10 cellular contexts compared by ENCODE assay signal in the genomic region with DNA sequence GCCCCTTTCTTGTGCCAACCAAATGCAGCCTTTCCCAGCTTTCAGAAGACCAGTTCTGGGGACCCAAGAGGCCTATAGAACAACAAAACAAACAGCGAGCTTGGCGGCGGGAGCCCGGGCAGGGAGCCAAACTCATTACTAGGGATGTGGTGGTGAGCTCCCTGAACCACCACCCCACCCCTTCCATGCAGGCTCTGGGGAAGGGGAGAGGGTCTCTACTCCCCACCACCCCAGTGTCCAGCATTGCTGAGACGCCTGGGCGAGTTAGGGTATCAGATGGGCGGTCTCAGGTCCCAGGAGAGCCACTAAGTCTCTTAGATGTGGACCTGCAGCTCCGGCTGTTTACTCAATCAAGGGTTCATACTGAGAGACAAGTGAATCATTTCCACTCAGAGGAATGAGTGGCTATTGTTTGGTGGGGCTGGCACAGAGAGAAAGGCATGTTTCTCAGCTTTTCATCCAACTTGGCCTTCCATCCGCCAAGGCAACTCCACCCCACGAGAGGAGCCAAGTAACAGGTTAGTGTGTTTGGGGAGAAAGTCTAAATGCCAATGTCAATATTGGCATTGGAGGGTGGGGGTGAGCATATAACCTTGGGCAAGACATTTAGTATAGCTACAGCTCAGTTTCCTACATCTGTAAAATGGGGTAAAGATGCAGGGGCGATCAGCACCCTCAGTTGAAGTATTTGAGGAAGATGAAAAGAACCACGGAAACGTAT. TPM values are rescaled to one million over a fixed set of nuclear protein-coding genes. Genes with fewer than 3 reads are reported as not detected.
A peak's percentile ranks its signal among the peaks of the same experiment; 100 is the strongest.
DNase-seq lines count a peak whose midpoint lies in the region; ATAC-seq, FAIRE-seq and TF ChIP-seq lines count a peak whose summit lies in the region.
"Had no signal": no experiment of that assay in that cellular context is flagged by ENCODE, and none has a peak within 500 bp of the region (broad histone marks: within the 10 kb centered on the region; RNA-seq: fewer than 3 reads in every experiment).

No MANE protein-coding gene starts in this region.

- intact Hi-C loops in kidney (cut with DNase I), result no loop called here

- H4K5ac ChIP-seq in H9 (ENCODE audit: insufficient read length, low read depth, low read length), result no peak overlapping the region

- no peaks in the 10 kb centered on the region for H3K9me3 ChIP-seq in neuronal stem cell (replicated peaks in 1 of 2; ENCODE audit: control insufficient read depth in 2 of 2, insufficient read depth in 1 of 2, low read depth in 1 of 2, low read length in 2 of 2)
- H3K9me3 ChIP-seq in kidney (ENCODE audit: control insufficient read depth in 1 of 2, low read length in 2 of 2), result no peaks in the 10 kb centered on the region
- no peaks in the 10 kb centered on the region for H3K9me3 ChIP-seq in H9 (ENCODE audit: control insufficient read depth, low read depth, low read length)

- H3K4me3 ChIP-seq in coronary artery (peak overlapping the region; percentile 31), neuronal stem cell (ENCODE audit: low read length in 2 of 2) (no peak overlapping the region), kidney (ENCODE audit: low read length in 2 of 2) (no peak overlapping the region)

- TF ChIP-seq CTCF in C4-2B (conservative IDR thresholded peaks at IDR 0.05), result no peak
- TF ChIP-seq CTCF in coronary artery (IDR thresholded peaks at IDR 0.05), result no peak
- no peak for TF ChIP-seq CTCF in kidney (IDR thresholded peaks at IDR 0.05; ENCODE audit: borderline replicate concordance, extremely low read depth, insufficient read depth)
- no peak for TF ChIP-seq CTCF in H9 (conservative IDR thresholded peaks at IDR 0.05)

- H4K91ac ChIP-seq in neuronal stem cell (ENCODE audit: low read depth, low read length, poor library complexity) (no peak overlapping the region), H9 (ENCODE audit: insufficient read length, low read depth, low read length) (no peak overlapping the region)

- H3K23ac ChIP-seq in neuronal stem cell (ENCODE audit: low read depth, low read length, poor library complexity), result no peak overlapping the region
- H3K23ac ChIP-seq in H9 (ENCODE audit: insufficient read length, low read depth, low read length), result no peak overlapping the region

- no peak for FAIRE-seq in kidney (lab: Jason Lieb, UNC)
- FAIRE-seq: G401.6 had no signal

- H3K36me3 ChIP-seq in neuronal stem cell (replicated peaks in 1 of 2; ENCODE audit: control insufficient read depth in 2 of 2, insufficient read depth in 2 of 2, low read length in 2 of 2), result no peaks in the 10 kb centered on the region
- H3K36me3 ChIP-seq in kidney (ENCODE audit: control insufficient read depth in 1 of 2, insufficient read depth in 2 of 2, low read length in 2 of 2), result peaks cover 0 to 2% of the 10 kb centered on the region in 2 donors

- no peaks in the 10 kb centered on the region for H3K79me2 ChIP-seq in H9 (ENCODE audit: insufficient read depth, low read length)

- H2BK15ac ChIP-seq in neuronal stem cell (ENCODE audit: low read length) (no peak overlapping the region), H9 (ENCODE audit: low read depth, low read length) (no peak overlapping the region)

- no peak overlapping the region for H2AFZ ChIP-seq in neuronal stem cell (ENCODE audit: low read length)
- no peak overlapping the region for H2AFZ ChIP-seq in H9 (ENCODE audit: low read length)

- H3K4me1 ChIP-seq in neuronal stem cell (ENCODE audit: control insufficient read depth in 2 of 2, insufficient read depth in 1 of 2, low read depth in 1 of 2, low read length in 2 of 2), result peaks cover 9 to 27% of the 10 kb centered on the region in 2 donors
- H3K4me1 ChIP-seq in kidney (ENCODE audit: control insufficient read depth in 1 of 2, insufficient read depth in 1 of 2, low read depth in 1 of 2, low read length in 2 of 2), result peaks cover 9 to 22% of the 10 kb centered on the region in 2 donors
- H3K4me1 ChIP-seq in H9 (ENCODE audit: insufficient read depth, low read length), result no peaks in the 10 kb centered on the region

- no peak overlapping the region for H2BK20ac ChIP-seq in H9 (ENCODE audit: low read depth, low read length, poor library complexity, severe bottlenecking)

- H3K56ac ChIP-seq in H9 (ENCODE audit: insufficient read length, low read depth, low read length), result no peak overlapping the region

- no peaks in the 10 kb centered on the region for H3K23me2 ChIP-seq in H9 (ENCODE audit: insufficient read length, low read depth, low read length, poor library complexity, severe bottlenecking)

- H3K27me3 Mint-ChIP-seq in activated T-cell treated with anti-CD3 and anti-CD28 coated beads, Interleukin-2, amount 50 U/mL, for 72 hours (ENCODE audit: low read depth), result no peaks in the 10 kb centered on the region
- H3K27me3 Mint-ChIP-seq in H9 (ENCODE audit: low read depth), result no peaks in the 10 kb centered on the region

- H4K20me1 ChIP-seq in H9 (ENCODE audit: control insufficient read depth, insufficient read depth, insufficient read length), result no peaks in the 10 kb centered on the region

- H3K79me1 ChIP-seq in neuronal stem cell (ENCODE audit: low read depth, low read length), result no peaks in the 10 kb centered on the region
- no peaks in the 10 kb centered on the region for H3K79me1 ChIP-seq in H9 (ENCODE audit: insufficient read depth, low read depth, low read length, poor library complexity, severe bottlenecking)

- H2BK120ac ChIP-seq in neuronal stem cell (ENCODE audit: low read depth, low read length) (no peak overlapping the region), H9 (ENCODE audit: low read depth, low read length, poor library complexity, severe bottlenecking) (no peak overlapping the region)

- H3K4ac ChIP-seq in neuronal stem cell (ENCODE audit: low read length) (no peak overlapping the region), H9 (ENCODE audit: low read depth, low read length) (no peak overlapping the region)

- H3K9me3 Mint-ChIP-seq in activated T-cell treated with anti-CD3 and anti-CD28 coated beads, Interleukin-2, amount 50 U/mL, for 72 hours, result no peaks in the 10 kb centered on the region
- H3K9me3 Mint-ChIP-seq in H9, result no peaks in the 10 kb centered on the region; a peak in 1 of 5 replicates

- no peak overlapping the region for H3K4me3 Mint-ChIP-seq in activated T-cell treated with anti-CD3 and anti-CD28 coated beads, Interleukin-2, amount 50 U/mL, for 72 hours
- no peak overlapping the region for H3K4me3 Mint-ChIP-seq in H9

- H2AK5ac ChIP-seq in neuronal stem cell (ENCODE audit: low read depth, low read length) (peak overlapping the region; percentile 6), H9 (ENCODE audit: insufficient read length, low read length) (no peak overlapping the region)

- no peak for ATAC-seq in activated T-cell treated with anti-CD3 and anti-CD28 coated beads, Interleukin-2, amount 50 U/mL, for 72 hours (replicated peaks in 1 of 2)

- H3K4me1 Mint-ChIP-seq in activated T-cell treated with anti-CD3 and anti-CD28 coated beads, Interleukin-2, amount 50 U/mL, for 72 hours (ENCODE audit: low read depth), result no peaks in the 10 kb centered on the region
- peaks cover 13 to 25% of the 10 kb centered on the region in 2 experiments for H3K4me1 Mint-ChIP-seq in H9

- H3K27ac Mint-ChIP-seq in activated T-cell treated with anti-CD3 and anti-CD28 coated beads, Interleukin-2, amount 50 U/mL, for 72 hours, result no peak overlapping the region
- no peak overlapping the region for H3K27ac Mint-ChIP-seq in H9

- H3K18ac ChIP-seq in neuronal stem cell (ENCODE audit: low read length) (no peak overlapping the region), H9 (ENCODE audit: insufficient read length, low read depth, low read length) (no peak overlapping the region)

- H3K27me3 ChIP-seq in neuronal stem cell (ENCODE audit: control insufficient read depth in 3 of 3, insufficient read depth in 3 of 3, low read depth in 1 of 3, low read length in 3 of 3), result no peaks in the 10 kb centered on the region
- no peaks in the 10 kb centered on the region for H3K27me3 ChIP-seq in H9 (ENCODE audit: insufficient read depth, low read length)

- no peak overlapping the region for H3K9ac ChIP-seq in neuronal stem cell (ENCODE audit: low read depth, low read length, poor library complexity)
- H3K9ac ChIP-seq in kidney (ENCODE audit: low read length in 2 of 2), result no peak overlapping the region
- no peak overlapping the region for H3K9ac ChIP-seq in H9 (ENCODE audit: extremely low read depth, insufficient read length, low read length)

- H3K27ac ChIP-seq in C4-2B (peak overlapping the region; percentile 63), coronary artery (peak overlapping the region; percentile 68 to 85), neuronal stem cell (replicated peaks; ENCODE audit: low read length) (no peak overlapping the region), kidney (ENCODE audit: low read depth in 2 of 2, low read length in 2 of 2) (no peak overlapping the region), H9 (ENCODE audit: insufficient read length, low read depth, low read length) (no peak overlapping the region)

- peak; percentile 35 for DNase-seq in NCI-H2227 treated with DMSO at 0.1 percent for 48 hours (lab: John Stamatoyannopoulos, UW)
- DNase-seq in coronary artery (ENCODE audit: low spot score), result no peak
- no peak for DNase-seq in neuronal stem cell (ENCODE audit: low spot score)
- DNase-seq in kidney, result no peak
- no peak for DNase-seq in activated T-cell treated with anti-CD3 and anti-CD28 coated beads, Interleukin-2, amount 50 U/mL, for 72 hours
- DNase-seq in cerebellar nuclear complex (lab: John Stamatoyannopoulos, UW), result no peak
- DNase-seq in H9, result no peak
- DNase-seq: effector CD4-positive, alpha-beta T cell had no signal

- H3K14ac ChIP-seq in neuronal stem cell (ENCODE audit: low read length), result no peak overlapping the region
- H3K14ac ChIP-seq in H9 (ENCODE audit: insufficient read depth, low read length), result no peak overlapping the region

- no peak overlapping the region for H3T11ph ChIP-seq in H9 (ENCODE audit: low read length)

- no peak overlapping the region for H2BK12ac ChIP-seq in neuronal stem cell (ENCODE audit: low read length)
- H2BK12ac ChIP-seq in H9 (ENCODE audit: insufficient read length, low read depth, low read length), result no peak overlapping the region

- no CpG with 5 or more reads among the region's 13 CpGs for WGBS in neuronal stem cell (ENCODE audit: extremely low coverage in 2 of 2, insufficient read length in 2 of 2, insufficient replicate concordance in 1 of 2), 2 donors
- WGBS in H9 (ENCODE audit: extremely low coverage, insufficient read length, low lambda C conversion rate), result no CpG with 5 or more reads among the region's 13 CpGs

- no peak overlapping the region for H4K8ac ChIP-seq in neuronal stem cell (ENCODE audit: low read depth, low read length)
- no peak overlapping the region for H4K8ac ChIP-seq in H9 (replicated peaks; ENCODE audit: insufficient read length, low read depth, low read length)

- H3K4me2 ChIP-seq in neuronal stem cell (ENCODE audit: insufficient read depth, low read length, poor library complexity, severe bottlenecking) (no peak overlapping the region), H9 (ENCODE audit: insufficient read depth, insufficient read length, low read length) (no peak overlapping the region)

- H2BK5ac ChIP-seq in neuronal stem cell (ENCODE audit: low read length) (no peak overlapping the region), H9 (ENCODE audit: insufficient read length, low read length) (no peak overlapping the region)

- H3K36me3 Mint-ChIP-seq in activated T-cell treated with anti-CD3 and anti-CD28 coated beads, Interleukin-2, amount 50 U/mL, for 72 hours (ENCODE audit: insufficient read depth in 2 of 2), result no peaks in the 10 kb centered on the region
- H3K36me3 Mint-ChIP-seq in H9 (ENCODE audit: insufficient read depth in 1 of 3, low read depth in 3 of 3), result no peaks in the 10 kb centered on the region

RNA-seq across cellular contexts. Expression of gene PLXNA2, which starts 40.9 kb away (rescaled TPM):
- 1.2 TPM for polyA plus RNA-seq in neuronal stem cell (2013, experiment 1 of 2)
- 1.1 TPM for polyA plus RNA-seq in neuronal stem cell (2013, experiment 2 of 2)
- total RNA-seq in kidney, result 27.9 TPM
- 2.4 TPM for polyA plus RNA-seq in kidney (ENCODE audit: insufficient read depth, low read depth, low replicate concordance)
- total RNA-seq in activated T-cell treated with anti-CD3 and anti-CD28 coated beads, Interleukin-2, amount 50 U/mL, for 72 hours, result under 1 TPM; 0.07 to 0.72 TPM
- total RNA-seq in H9 (2021), result 0.57 and 0.64 TPM in 2 replicates

Comparison
In these comparisons a context has a peak if more than half of its experiments do, and no peak if none do; other contexts are left out.
1. H3K27ac ChIP-seq: peak in C4-2B (single experiment) and coronary artery (2 of 2); none in neuronal stem cell (single experiment), kidney (0 of 2) and H9 (single experiment).
2. RNA of gene PLXNA2, which starts 40.9 kb away (total RNA-seq): 27.9 TPM in kidney (single experiment); 0.07 to 0.72 TPM in activated T-cell treated with anti-CD3 and anti-CD28 coated beads, Interleukin-2, amount 50 U/mL, for 72 hours and 0.57 to 0.64 TPM in H9; every median in the first group is over 10 times any median in the second.